ENCODE assay signal across 22 cellular contexts in the genomic region with DNA sequence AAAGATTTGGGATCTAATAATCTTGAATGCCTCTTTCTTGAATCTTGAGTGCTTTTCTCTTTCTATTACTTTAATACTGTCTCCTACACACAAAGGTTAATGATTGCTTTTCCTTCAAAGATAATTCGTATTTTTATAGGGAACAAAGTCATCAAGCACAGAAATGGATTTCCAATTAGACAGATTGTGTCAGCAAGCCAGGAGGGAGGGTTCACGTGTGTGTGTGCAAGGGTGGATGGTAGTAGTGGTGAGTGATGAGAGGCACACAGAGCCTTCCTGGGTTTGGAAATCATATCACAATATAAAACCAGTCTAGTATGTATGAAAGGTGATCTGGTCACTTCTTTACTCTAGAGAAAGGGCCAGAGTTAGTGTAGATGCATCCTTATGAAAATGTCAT.
"Had no signal": no experiment of that assay in that cellular context is flagged by ENCODE, and none has a peak within 500 bp of the region (broad histone marks: within the 10 kb centered on the region; RNA-seq: fewer than 3 reads in every experiment).

No MANE protein-coding gene starts in this region.

- ATAC-seq: left lung; naive thymus-derived CD4-positive, alpha-beta T cell; natural killer cell treated with Interleukin-12 subunit alpha and Interleukin-12 subunit beta and Interleukin-15 and Interleukin-18, amount 100 ng/mL, for 72 hours; right cardiac atrium; sciatic nerve; stimulated activated effector memory CD8-positive, alpha-beta T cell treated with anti-CD3 and anti-CD28 coated beads, Interleukin-12 subunit alpha, Interleukin-12 subunit beta, amount 100 ng/mL, for 72 hours had no signal

- H3K4me1 ChIP-seq: suprapubic skin, uterus had no signal

- H3K27me3 ChIP-seq: left lung, ovary, spleen, suprapubic skin, tibial artery, uterus had no signal

- H3K27ac ChIP-seq: left lung, lower lobe of right lung, ovary, skin epidermis, spleen, suprapubic skin, thoracic aorta, tibial artery, uterus had no signal

- H3K36me3 ChIP-seq: left lung, lower lobe of right lung, ovary, suprapubic skin, thoracic aorta, tibial artery, uterus had no signal

- DNase-seq: head of caudate nucleus; hypothalamus; islet precursor cell; left lung; lower lobe of right lung; mammary epithelial cell; mesenchymal stem cell; naive thymus-derived CD4-positive, alpha-beta T cell; ovary; retina; right cardiac atrium; spleen; stimulated activated CD4-positive, alpha-beta T cell treated with anti-CD3 and anti-CD28 coated beads, Interleukin-4, amount 100 ng/mL, for 24 hours; stimulated activated naive CD4-positive, alpha-beta T cell; tibial artery; uterus had no signal

- H3K9me3 ChIP-seq: ovary, uterus had no signal

- H3K4me3 ChIP-seq: left lung, lower lobe of right lung, ovary, skin epidermis, spleen, suprapubic skin, thoracic aorta, tibial artery, uterus had no signal
